Comparison of ENCODE assay signal across 11 cellular contexts in genomic region chr5:149932445-149933350, GRCh38. TPM values are rescaled to one million over a fixed set of nuclear protein-coding genes. Genes with fewer than 3 reads are reported as not detected.
DNase-seq lines count a peak whose midpoint lies in the region; ATAC-seq and TF ChIP-seq lines count a peak whose summit lies in the region.
"Had no signal": no experiment of that assay in that cellular context is flagged by ENCODE, and none has a peak within 500 bp of the region (broad histone marks: within the 10 kb centered on the region; RNA-seq: fewer than 3 reads in every experiment).

No MANE protein-coding gene starts in this region.

- peak; percentile 88 for DNase-seq in DMS53 (lab: John Stamatoyannopoulos, UW)
- DNase-seq in NCI-H748 (lab: John Stamatoyannopoulos, UW; ENCODE audit: unreplicated experiment): peak; percentile 80
- DNase-seq in epithelial cell of proximal tubule (ENCODE audit: low read depth): no peak
- no peak for DNase-seq in osteoblast (ENCODE audit: insufficient read length, low spot score, missing footprints)
- DNase-seq in globus pallidus (ENCODE audit: low spot score): no peak
- no peak for DNase-seq in activated T-cell treated with anti-CD3 and anti-CD28 coated beads for 4 hours
- DNase-seq: esophagus squamous epithelium, NCI-H1105 treated with DMSO at 0.1 percent for 48 hours had no signal

- no peaks in the 10 kb centered on the region for H3K79me2 ChIP-seq in osteoblast (ENCODE audit: insufficient read depth, low read length)

- peak; percentile 58 for TF ChIP-seq CTCF in epithelial cell of proximal tubule (conservative IDR thresholded peaks at IDR 0.05; ENCODE audit: low read depth, low read length)
- peak; percentile 51 for TF ChIP-seq CTCF in osteoblast (IDR thresholded peaks at IDR 0.05; ENCODE audit: extremely low read depth, low read depth, low read length)

- H4K20me1 ChIP-seq in osteoblast (ENCODE audit: insufficient read depth, low read length): no peaks in the 10 kb centered on the region

- H3K4me3 ChIP-seq in epithelial cell of proximal tubule (ENCODE audit: low read depth, low read length) (peak overlapping the region; percentile 42), osteoblast (ENCODE audit: insufficient read depth, low read length) (peak overlapping the region; percentile 57)
- H3K4me3 ChIP-seq: esophagus squamous epithelium had no signal

- H3K36me3 ChIP-seq in osteoblast (ENCODE audit: insufficient read depth, low read length): no peaks in the 10 kb centered on the region
- H3K36me3 ChIP-seq: esophagus squamous epithelium had no signal

- peak overlapping the region; percentile 56 for H3K4me2 ChIP-seq in osteoblast (ENCODE audit: insufficient read depth, low read length)

- peak overlapping the region; percentile 53 for H2AFZ ChIP-seq in osteoblast (ENCODE audit: low read length)

- peaks cover 9% of the 10 kb centered on the region for H3K4me1 ChIP-seq in osteoblast (ENCODE audit: insufficient read depth, low read length)

- no peaks in the 10 kb centered on the region for H3K27me3 ChIP-seq in osteoblast (ENCODE audit: insufficient read depth, low read length)

- no peak overlapping the region for H3K27ac ChIP-seq in osteoblast (ENCODE audit: low read depth, low read length)
- H3K27ac ChIP-seq: esophagus squamous epithelium had no signal

- ATAC-seq in HG03097 (IDR thresholded peaks at IDR 0.05; ENCODE audit: low FRiP score, unreplicated experiment) (no peak), GM19023 (IDR thresholded peaks at IDR 0.05; ENCODE audit: unreplicated experiment) (no peak)

- no peaks in the 10 kb centered on the region for H3K9me3 ChIP-seq in osteoblast (ENCODE audit: low read depth, low read length)
- H3K9me3 ChIP-seq: esophagus squamous epithelium had no signal

RNA-seq across cellular contexts. Expression of gene PDE6A, which starts 11.9 kb away (rescaled TPM):
- total RNA-seq in epithelial cell of proximal tubule (not detected in 2 replicates), osteoblast (under 0.01 TPM in 2 replicates)
- total RNA-seq: omental fat pad had no signal

RNA-seq across cellular contexts. Expression of gene SLC26A2, which starts 27.9 kb away (rescaled TPM):
- total RNA-seq in epithelial cell of proximal tubule (10.3 and 11.9 TPM in 2 replicates), osteoblast (22.1 and 22.7 TPM in 2 replicates)

Comparison
In these comparisons a context has a peak if more than half of its experiments do, and no peak if none do; other contexts are left out.
1. DNase-seq: peak in DMS53 (single experiment) and NCI-H748 (single experiment); none in epithelial cell of proximal tubule (single experiment), osteoblast (single experiment), globus pallidus (single experiment) and activated T-cell treated with anti-CD3 and anti-CD28 coated beads for 4 hours (single experiment).